26 cellular contexts compared by ENCODE assay signal in the genomic region with DNA sequence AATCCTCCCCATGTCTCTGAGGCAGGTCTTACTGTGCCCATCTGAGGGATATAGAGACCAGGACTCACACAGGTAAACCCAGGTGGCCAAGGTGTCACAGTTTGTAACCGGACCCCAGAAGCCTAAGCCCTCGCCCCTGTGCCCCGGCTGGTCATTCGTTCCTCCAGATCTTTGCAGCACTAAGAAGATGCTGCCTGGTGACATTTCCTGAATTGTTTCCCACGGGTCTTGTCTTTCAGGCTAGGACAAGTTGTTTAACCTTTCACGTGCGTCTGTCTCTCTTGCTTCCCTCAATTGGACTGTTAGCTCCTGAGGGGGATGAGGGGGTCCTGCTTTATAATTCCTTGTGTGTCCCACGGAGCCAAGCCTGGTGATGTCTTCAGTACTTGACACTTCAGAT.
DNase-seq lines count a peak whose midpoint lies in the region; ATAC-seq lines count a peak whose summit lies in the region.
"Had no signal": no experiment of that assay in that cellular context is flagged by ENCODE, and none has a peak within 500 bp of the region (broad histone marks: within the 10 kb centered on the region; RNA-seq: fewer than 3 reads in every experiment).

No MANE protein-coding gene starts in this region.

- H3K27ac ChIP-seq in SJSA1 = peak overlapping the region; percentile 42
- H3K27ac ChIP-seq: breast epithelium, colonic mucosa, upper lobe of right lung had no signal

- no peaks in the 10 kb centered on the region for H3K9me3 Mint-ChIP-seq in stimulated activated naive B cell treated with anti-CD40 and anti-IgM and Interleukin-4, amounts not matched to agents 10 μg/mL and 1 μg/mL and 100 μg/mL, for 72 hours
- H3K9me3 Mint-ChIP-seq: activated CD4-positive, alpha-beta T cell treated with anti-CD3 and anti-CD28 coated beads, Interleukin-2, amount 10 ng/mL, durations not matched to agents 24 days and 14 days; activated naive CD4-positive, alpha-beta T cell treated with anti-CD3 and anti-CD28 coated beads for 36 hours; CD8-positive, alpha-beta memory T cell; neural crest cell had no signal

- no peak overlapping the region for H3K4me3 ChIP-seq in SJSA1
- H3K4me3 ChIP-seq: breast epithelium, colonic mucosa, GM12878, upper lobe of right lung had no signal

- no peaks in the 10 kb centered on the region for H3K36me3 Mint-ChIP-seq in stimulated activated naive B cell treated with anti-CD40 and anti-IgM and Interleukin-4, amounts not matched to agents 10 μg/mL and 1 μg/mL and 100 μg/mL, for 72 hours
- H3K36me3 Mint-ChIP-seq: CD8-positive, alpha-beta memory T cell had no signal

- ATAC-seq in left lobe of liver = peak; percentile 3
- no peak for ATAC-seq in stimulated activated naive B cell treated with anti-CD40 and anti-IgM and Interleukin-4, amounts not matched to agents 10 μg/mL and 1 μg/mL and 100 μg/mL, for 72 hours (replicated peaks)
- ATAC-seq in HG02763 (IDR thresholded peaks at IDR 0.05; ENCODE audit: unreplicated experiment) = no peak
- no peak for ATAC-seq in HG03442 (IDR thresholded peaks at IDR 0.05; ENCODE audit: unreplicated experiment)
- ATAC-seq: GM12878, upper lobe of right lung had no signal

- peaks cover 0 to 28% of the 10 kb centered on the region in 2 donors for H3K27me3 Mint-ChIP-seq in stimulated activated naive B cell treated with anti-CD40 and anti-IgM and Interleukin-4, amounts not matched to agents 10 μg/mL and 1 μg/mL and 100 μg/mL, for 72 hours
- H3K27me3 Mint-ChIP-seq: activated CD4-positive, alpha-beta T cell treated with anti-CD3 and anti-CD28 coated beads, Interleukin-2, amount 10 ng/mL, durations not matched to agents 24 days and 14 days had no signal

- H3K9me3 ChIP-seq in SJSA1 (replicated peaks) = no peaks in the 10 kb centered on the region
- H3K9me3 ChIP-seq: breast epithelium, colonic mucosa, upper lobe of right lung had no signal

- H3K4me3 Mint-ChIP-seq in stimulated activated naive B cell treated with anti-CD40 and anti-IgM and Interleukin-4, amounts not matched to agents 10 μg/mL and 1 μg/mL and 100 μg/mL, for 72 hours = no peak overlapping the region
- H3K4me3 Mint-ChIP-seq: activated CD4-positive, alpha-beta T cell treated with anti-CD3 and anti-CD28 coated beads, Interleukin-2, amount 10 ng/mL, durations not matched to agents 24 days and 14 days; activated naive CD4-positive, alpha-beta T cell treated with anti-CD3 and anti-CD28 coated beads for 36 hours; CD8-positive, alpha-beta memory T cell; neural crest cell had no signal

- H3K4me1 ChIP-seq in SJSA1 (replicated peaks) = peaks cover 45% of the 10 kb centered on the region
- H3K4me1 ChIP-seq: breast epithelium, colonic mucosa, upper lobe of right lung had no signal

- DNase-seq in NCI-H510A treated with DMSO at 0.1 percent for 48 hours (lab: John Stamatoyannopoulos, UW) (peak; percentile 86), NCI-H510A (lab: John Stamatoyannopoulos, UW) (no peak), SJSA1 (ENCODE audit: low read depth in 1 of 2, low spot score in 2 of 2) (no peak), left lobe of liver (ENCODE audit: low spot score) (no peak), activated gamma-delta T cell (lab: John Stamatoyannopoulos, UW) (no peak)
- no peak for DNase-seq in stimulated activated naive B cell treated with anti-CD40 and anti-IgM and Interleukin-4, amounts not matched to agents 10 μg/mL and 1 μg/mL and 100 μg/mL, for 72 hours
- DNase-seq: activated CD4-positive, alpha-beta T cell treated with anti-CD3 and anti-CD28 coated beads, Interleukin-2, amount 10 ng/mL, durations not matched to agents 24 days and 14 days; activated naive CD4-positive, alpha-beta T cell treated with anti-CD3 and anti-CD28 coated beads for 36 hours; activated T-cell treated with anti-CD3 and anti-CD28 coated beads, Interleukin-2, amount 50 U/mL, for 48 hours; AML-193; CD8-positive, alpha-beta memory T cell; DND-41; effector memory CD4-positive, alpha-beta T cell; erythroblast; foreskin melanocyte; hippocampal formation; NCI-H187 treated with DMSO at 0.1 percent for 48 hours; NCI-H226; T-helper 2 cell; upper lobe of right lung had no signal

- peak overlapping the region; percentile 31 for H3K27ac Mint-ChIP-seq in stimulated activated naive B cell treated with anti-CD40 and anti-IgM and Interleukin-4, amounts not matched to agents 10 μg/mL and 1 μg/mL and 100 μg/mL, for 72 hours
- H3K27ac Mint-ChIP-seq: activated CD4-positive, alpha-beta T cell treated with anti-CD3 and anti-CD28 coated beads, Interleukin-2, amount 10 ng/mL, durations not matched to agents 24 days and 14 days; activated naive CD4-positive, alpha-beta T cell treated with anti-CD3 and anti-CD28 coated beads for 36 hours had no signal

- H3K36me3 ChIP-seq in SJSA1 = no peaks in the 10 kb centered on the region
- H3K36me3 ChIP-seq: breast epithelium, colonic mucosa, upper lobe of right lung had no signal

- no peaks in the 10 kb centered on the region for H3K27me3 ChIP-seq in SJSA1 (replicated peaks)
- H3K27me3 ChIP-seq: breast epithelium, colonic mucosa, upper lobe of right lung had no signal

- no peaks in the 10 kb centered on the region for H3K4me1 Mint-ChIP-seq in stimulated activated naive B cell treated with anti-CD40 and anti-IgM and Interleukin-4, amounts not matched to agents 10 μg/mL and 1 μg/mL and 100 μg/mL, for 72 hours
- H3K4me1 Mint-ChIP-seq: activated CD4-positive, alpha-beta T cell treated with anti-CD3 and anti-CD28 coated beads, Interleukin-2, amount 10 ng/mL, durations not matched to agents 24 days and 14 days; CD8-positive, alpha-beta memory T cell had no signal
